ENCODE assay signal across 10 cellular contexts in the genomic region with DNA sequence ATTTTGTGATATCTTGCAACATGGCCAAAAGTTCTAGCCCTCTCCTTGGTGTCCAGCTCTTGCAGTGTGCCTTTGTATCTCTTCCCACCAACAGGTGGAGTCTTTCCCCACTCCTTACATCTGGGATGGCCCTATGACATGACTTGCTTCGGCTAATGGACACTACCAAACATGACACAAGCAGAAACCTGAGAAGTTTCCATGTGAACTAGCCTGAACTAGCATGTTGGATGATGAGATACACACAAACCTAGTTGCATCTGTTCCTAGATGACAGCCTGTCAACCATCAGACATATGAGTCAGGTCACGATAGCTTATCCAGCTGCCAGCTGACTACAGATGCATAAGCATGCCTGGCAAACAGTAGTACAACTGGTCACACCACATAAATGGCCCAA.
DNase-seq lines count a peak whose midpoint lies in the region; FAIRE-seq lines count a peak whose summit lies in the region.
"Had no signal": no experiment of that assay in that cellular context is flagged by ENCODE, and none has a peak within 500 bp of the region (broad histone marks: within the 10 kb centered on the region; RNA-seq: fewer than 3 reads in every experiment).

No MANE protein-coding gene starts in this region.

- FAIRE-seq in GM18507 (lab: Jason Lieb, UNC) (peak; percentile 24), GM19239 (lab: Jason Lieb, UNC) (no peak)

- in situ Hi-C loops in ACHN (cut with HindIII; ENCODE audit: low pct_ligation_motif_present, low pct_unique_long_range_greater_than_20kb, low sequenced_read_pairs): no loop called here

- DNase-seq in ACHN (peak; percentile 12), GM18507 (ENCODE audit: extremely low spot score, insufficient read length, low read depth) (no peak), SK-N-DZ (ENCODE audit: low spot score) (peak; percentile 12), iPS-NIHi7 (ENCODE audit: extremely low spot score) (peak; percentile 60), cortex of kidney (lab: John Stamatoyannopoulos, UW) (no peak), GM19239 (ENCODE audit: insufficient read length, low spot score) (no peak), HPDE6-E6E7 (ENCODE audit: extremely low spot score) (no peak), NCI-H2227 treated with DMSO at 0.1 percent for 48 hours (lab: John Stamatoyannopoulos, UW) (no peak)
- DNase-seq: CD4-positive, alpha-beta memory T cell; NCI-H1048 had no signal

Comparison
In these comparisons a context has a peak if more than half of its experiments do, and no peak if none do; other contexts are left out.
1. DNase-seq: peak in ACHN (single experiment), SK-N-DZ (single experiment) and iPS-NIHi7 (single experiment); none in GM18507 (single experiment), cortex of kidney (single experiment), GM19239 (single experiment), HPDE6-E6E7 (single experiment) and NCI-H2227 treated with DMSO at 0.1 percent for 48 hours (single experiment).